Comparison of ENCODE assay signal across 1 cellular context in the genomic region with DNA sequence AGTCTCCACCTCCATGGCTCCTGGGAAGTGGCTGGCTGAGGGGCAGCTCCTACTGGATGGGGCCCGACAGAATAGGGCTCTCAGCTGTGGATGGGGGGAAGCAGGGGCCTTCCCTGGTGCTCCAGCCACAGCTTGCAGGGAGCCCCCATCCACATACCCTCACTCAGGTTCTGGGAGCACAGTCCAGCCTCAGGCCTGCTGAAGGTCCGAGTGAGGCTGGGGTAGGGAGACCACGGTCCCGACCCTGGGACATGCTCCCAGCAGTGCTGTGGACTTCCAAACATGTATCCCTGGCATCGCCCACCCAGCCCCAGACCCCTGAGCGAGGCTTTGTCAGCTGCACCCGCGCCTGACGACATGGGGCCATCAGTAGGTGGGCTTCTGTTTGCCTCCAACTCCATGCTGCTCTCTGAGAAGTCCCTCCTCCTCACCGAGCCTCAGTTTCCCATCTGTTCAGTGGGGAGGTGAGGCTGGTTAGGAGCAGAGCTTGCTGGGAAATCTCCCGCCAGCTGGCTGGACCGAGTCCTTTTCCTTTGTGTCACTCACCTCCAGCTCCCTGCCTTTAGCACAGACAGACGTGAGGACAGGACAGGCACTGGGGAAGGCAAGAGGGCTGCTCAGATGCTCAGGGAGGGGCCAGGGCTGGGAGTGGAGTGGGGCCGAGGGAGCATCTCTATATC.
TF ChIP-seq lines count a peak whose summit lies in the region.

No MANE protein-coding gene starts in this region.

TF ChIP-seq in GM23338, 12 proteins besides CTCF, POLR2A, EP300 and RAD21:
- TF ChIP-seq, protein P1, sequence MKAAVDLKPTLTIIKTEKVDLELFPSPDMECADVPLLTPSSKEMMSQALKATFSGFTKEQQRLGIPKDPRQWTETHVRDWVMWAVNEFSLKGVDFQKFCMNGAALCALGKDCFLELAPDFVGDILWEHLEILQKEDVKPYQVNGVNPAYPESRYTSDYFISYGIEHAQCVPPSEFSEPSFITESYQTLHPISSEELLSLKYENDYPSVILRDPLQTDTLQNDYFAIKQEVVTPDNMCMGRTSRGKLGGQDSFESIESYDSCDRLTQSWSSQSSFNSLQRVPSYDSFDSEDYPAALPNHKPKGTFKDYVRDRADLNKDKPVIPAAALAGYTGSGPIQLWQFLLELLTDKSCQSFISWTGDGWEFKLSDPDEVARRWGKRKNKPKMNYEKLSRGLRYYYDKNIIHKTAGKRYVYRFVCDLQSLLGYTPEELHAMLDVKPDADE (IDR thresholded peaks at IDR 0.05) = no peak
- TF ChIP-seq POLR2AphosphoS5 (IDR thresholded peaks at IDR 0.05; ENCODE audit: low read depth) (no peak), ZNF331 (CRISPR knock-in tag; IDR thresholded peaks at IDR 0.05; ENCODE audit: low read depth) (no peak), EZH2 (IDR thresholded peaks at IDR 0.05; ENCODE audit: low read depth, unreplicated experiment) (no peak), EZH2phosphoT487 (IDR thresholded peaks at IDR 0.05; ENCODE audit: unreplicated experiment) (no peak), CREB1 (CRISPR knock-in tag; IDR thresholded peaks at IDR 0.05; ENCODE audit: low read depth) (no peak), NANOG (IDR thresholded peaks at IDR 0.05; ENCODE audit: borderline replicate concordance) (no peak)
- TF ChIP-seq, protein P2, sequence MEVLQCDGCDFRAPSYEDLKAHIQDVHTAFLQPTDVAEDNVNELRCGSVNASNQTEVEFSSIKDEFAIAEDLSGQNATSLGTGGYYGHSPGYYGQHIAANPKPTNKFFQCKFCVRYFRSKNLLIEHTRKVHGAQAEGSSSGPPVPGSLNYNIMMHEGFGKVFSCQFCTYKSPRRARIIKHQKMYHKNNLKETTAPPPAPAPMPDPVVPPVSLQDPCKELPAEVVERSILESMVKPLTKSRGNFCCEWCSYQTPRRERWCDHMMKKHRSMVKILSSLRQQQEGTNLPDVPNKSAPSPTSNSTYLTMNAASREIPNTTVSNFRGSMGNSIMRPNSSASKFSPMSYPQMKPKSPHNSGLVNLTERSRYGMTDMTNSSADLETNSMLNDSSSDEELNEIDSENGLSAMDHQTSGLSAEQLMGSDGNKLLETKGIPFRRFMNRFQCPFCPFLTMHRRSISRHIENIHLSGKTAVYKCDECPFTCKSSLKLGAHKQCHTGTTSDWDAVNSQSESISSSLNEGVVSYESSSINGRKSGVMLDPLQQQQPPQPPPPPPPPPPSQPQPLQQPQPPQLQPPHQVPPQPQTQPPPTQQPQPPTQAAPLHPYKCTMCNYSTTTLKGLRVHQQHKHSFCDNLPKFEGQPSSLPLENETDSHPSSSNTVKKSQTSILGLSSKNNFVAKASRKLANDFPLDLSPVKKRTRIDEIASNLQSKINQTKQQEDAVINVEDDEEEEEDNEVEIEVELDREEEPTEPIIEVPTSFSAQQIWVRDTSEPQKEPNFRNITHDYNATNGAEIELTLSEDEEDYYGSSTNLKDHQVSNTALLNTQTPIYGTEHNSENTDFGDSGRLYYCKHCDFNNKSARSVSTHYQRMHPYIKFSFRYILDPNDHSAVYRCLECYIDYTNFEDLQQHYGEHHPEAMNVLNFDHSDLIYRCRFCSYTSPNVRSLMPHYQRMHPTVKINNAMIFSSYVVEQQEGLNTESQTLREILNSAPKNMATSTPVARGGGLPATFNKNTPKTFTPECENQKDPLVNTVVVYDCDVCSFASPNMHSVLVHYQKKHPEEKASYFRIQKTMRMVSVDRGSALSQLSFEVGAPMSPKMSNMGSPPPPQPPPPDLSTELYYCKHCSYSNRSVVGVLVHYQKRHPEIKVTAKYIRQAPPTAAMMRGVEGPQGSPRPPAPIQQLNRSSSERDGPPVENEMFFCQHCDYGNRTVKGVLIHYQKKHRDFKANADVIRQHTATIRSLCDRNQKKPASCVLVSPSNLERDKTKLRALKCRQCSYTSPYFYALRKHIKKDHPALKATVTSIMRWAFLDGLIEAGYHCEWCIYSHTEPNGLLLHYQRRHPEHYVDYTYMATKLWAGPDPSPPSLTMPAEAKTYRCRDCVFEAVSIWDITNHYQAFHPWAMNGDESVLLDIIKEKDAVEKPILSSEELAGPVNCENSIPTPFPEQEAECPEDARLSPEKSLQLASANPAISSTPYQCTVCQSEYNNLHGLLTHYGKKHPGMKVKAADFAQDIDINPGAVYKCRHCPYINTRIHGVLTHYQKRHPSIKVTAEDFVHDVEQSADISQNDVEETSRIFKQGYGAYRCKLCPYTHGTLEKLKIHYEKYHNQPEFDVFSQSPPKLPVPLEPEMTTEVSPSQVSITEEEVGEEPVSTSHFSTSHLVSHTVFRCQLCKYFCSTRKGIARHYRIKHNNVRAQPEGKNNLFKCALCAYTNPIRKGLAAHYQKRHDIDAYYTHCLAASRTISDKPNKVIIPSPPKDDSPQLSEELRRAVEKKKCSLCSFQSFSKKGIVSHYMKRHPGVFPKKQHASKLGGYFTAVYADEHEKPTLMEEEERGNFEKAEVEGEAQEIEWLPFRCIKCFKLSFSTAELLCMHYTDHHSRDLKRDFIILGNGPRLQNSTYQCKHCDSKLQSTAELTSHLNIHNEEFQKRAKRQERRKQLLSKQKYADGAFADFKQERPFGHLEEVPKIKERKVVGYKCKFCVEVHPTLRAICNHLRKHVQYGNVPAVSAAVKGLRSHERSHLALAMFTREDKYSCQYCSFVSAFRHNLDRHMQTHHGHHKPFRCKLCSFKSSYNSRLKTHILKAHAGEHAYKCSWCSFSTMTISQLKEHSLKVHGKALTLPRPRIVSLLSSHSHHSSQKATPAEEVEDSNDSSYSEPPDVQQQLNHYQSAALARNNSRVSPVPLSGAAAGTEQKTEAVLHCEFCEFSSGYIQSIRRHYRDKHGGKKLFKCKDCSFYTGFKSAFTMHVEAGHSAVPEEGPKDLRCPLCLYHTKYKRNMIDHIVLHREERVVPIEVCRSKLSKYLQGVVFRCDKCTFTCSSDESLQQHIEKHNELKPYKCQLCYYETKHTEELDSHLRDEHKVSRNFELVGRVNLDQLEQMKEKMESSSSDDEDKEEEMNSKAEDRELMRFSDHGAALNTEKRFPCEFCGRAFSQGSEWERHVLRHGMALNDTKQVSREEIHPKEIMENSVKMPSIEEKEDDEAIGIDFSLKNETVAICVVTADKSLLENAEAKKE (CRISPR knock-in tag; IDR thresholded peaks at IDR 0.05) = no peak
